Comparison of ENCODE assay signal across 17 cellular contexts in the genomic region with DNA sequence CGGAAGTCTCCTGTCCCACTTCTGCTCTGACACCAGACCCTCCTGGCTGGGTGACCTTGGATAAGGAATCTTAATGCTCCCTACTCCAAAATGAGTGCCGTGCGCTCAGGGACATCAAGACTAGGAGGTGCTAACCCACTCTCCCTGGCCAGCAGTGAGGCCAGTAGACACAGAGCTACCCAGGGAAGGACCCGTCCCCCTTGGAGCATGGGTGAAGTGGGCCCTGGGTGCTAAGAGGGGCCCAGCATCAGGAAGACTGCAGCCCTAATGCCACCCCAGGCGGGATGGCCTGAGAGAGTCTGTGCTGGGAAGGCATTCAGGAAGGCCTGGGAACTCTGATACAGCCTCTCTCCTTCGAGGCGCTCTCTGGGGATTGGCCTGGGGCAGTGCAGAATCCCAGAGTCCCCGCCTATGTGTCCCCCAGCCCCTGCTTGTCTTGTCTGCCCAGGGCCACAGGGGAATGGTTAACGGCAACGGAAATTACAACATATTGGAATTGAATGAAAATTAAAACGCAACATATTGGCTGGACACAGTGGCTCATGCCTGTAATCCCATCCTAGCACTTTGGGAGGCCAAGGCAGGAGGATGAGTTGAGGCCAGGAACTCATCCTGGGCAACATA. TPM values are rescaled to one million over a fixed set of nuclear protein-coding genes. Genes with fewer than 3 reads are reported as not detected.
DNase-seq lines count a peak whose midpoint lies in the region; ATAC-seq and TF ChIP-seq lines count a peak whose summit lies in the region.
"Had no signal": no experiment of that assay in that cellular context is flagged by ENCODE, and none has a peak within 500 bp of the region (broad histone marks: within the 10 kb centered on the region; RNA-seq: fewer than 3 reads in every experiment).

No MANE protein-coding gene starts in this region.

- H3K9me3 Mint-ChIP-seq in chondrocyte (ENCODE audit: low read depth): no peaks in the 10 kb centered on the region

- H3K36me3 ChIP-seq in mucosa of descending colon (ENCODE audit: low read depth) (no peaks in the 10 kb centered on the region), upper lobe of right lung (no peaks in the 10 kb centered on the region), PC-9 (ENCODE audit: low read depth) (no peaks in the 10 kb centered on the region)

- TF ChIP-seq CTCF in chondrocyte (IDR thresholded peaks at IDR 0.05) (no peak), mucosa of descending colon (IDR thresholded peaks at IDR 0.05) (no peak), upper lobe of right lung (IDR thresholded peaks at IDR 0.05) (no peak), PC-9 (conservative IDR thresholded peaks at IDR 0.05) (no peak)

- no peaks in the 10 kb centered on the region for H3K4me1 ChIP-seq in mucosa of descending colon (ENCODE audit: low read depth)
- no peaks in the 10 kb centered on the region for H3K4me1 ChIP-seq in upper lobe of right lung
- H3K4me1 ChIP-seq in PC-9 (replicated peaks; ENCODE audit: insufficient read depth): no peaks in the 10 kb centered on the region
- H3K4me1 ChIP-seq: A549 had no signal

- POLR2A ChIA-PET in PC-9 (lab: Charles Lee; ENCODE audit: unreplicated experiment): no interaction called here

- H3K27ac Mint-ChIP-seq in chondrocyte (ENCODE audit: unreplicated experiment): no peak overlapping the region

- H3K36me3 Mint-ChIP-seq in chondrocyte (ENCODE audit: low read depth): peaks cover 1% of the 10 kb centered on the region

- H3K27me3 Mint-ChIP-seq in chondrocyte (ENCODE audit: low read depth): peaks cover 13% of the 10 kb centered on the region

- no peaks in the 10 kb centered on the region for H3K4me1 Mint-ChIP-seq in chondrocyte (ENCODE audit: low read depth)

- CTCF ChIA-PET in PC-9 (lab: Charles Lee): no interaction called here

- ATAC-seq in left cardiac atrium: no peak
- no peak for ATAC-seq in Right ventricle myocardium superior (ENCODE audit: poor library complexity)
- no peak for ATAC-seq in mucosa of descending colon
- ATAC-seq in upper lobe of right lung: no peak
- ATAC-seq in HG02642 (IDR thresholded peaks at IDR 0.05; ENCODE audit: poor library complexity, unreplicated experiment): no peak
- ATAC-seq: A549, PC-3 had no signal

- H3K9me2 ChIP-seq in PC-9 (ENCODE audit: insufficient read depth): no peaks in the 10 kb centered on the region

- no peaks in the 10 kb centered on the region for H3K79me2 ChIP-seq in PC-9 (ENCODE audit: low read depth)

- no peak overlapping the region for H2AFZ ChIP-seq in PC-9

- H3K27ac ChIP-seq in upper lobe of right lung: no peak overlapping the region
- H3K27ac ChIP-seq in PC-9: no peak overlapping the region
- H3K27ac ChIP-seq: A549, SK-N-MC had no signal

- H3K9me3 ChIP-seq in mucosa of descending colon (no peaks in the 10 kb centered on the region), upper lobe of right lung (no peaks in the 10 kb centered on the region), PC-9 (ENCODE audit: insufficient read depth, low read depth) (no peaks in the 10 kb centered on the region)
- H3K9me3 ChIP-seq: A549 had no signal

- no TSS peak for BruUV-seq in PC-9 (replicated peaks; lab: Mats Ljungman, UMichigan)

- intact Hi-C loops in left cardiac atrium (cut with DNase I) (no loop called here), Right ventricle myocardium superior (cut with DNase I) (no loop called here), mucosa of descending colon (cut with DNase I, micrococcal nuclease) (no loop called here), upper lobe of right lung (cut with DNase I) (no loop called here), PC-9 (cut with micrococcal nuclease; ENCODE audit: unreplicated experiment) (no loop called here)

- H3K27me3 ChIP-seq in upper lobe of right lung (no peaks in the 10 kb centered on the region), PC-9 (ENCODE audit: insufficient read depth, low read depth) (peaks cover 25% of the 10 kb centered on the region)

- H3F3A ChIP-seq in PC-9 (ENCODE audit: insufficient read depth, low read depth): no peaks in the 10 kb centered on the region

- no peaks in the 10 kb centered on the region; the same call in 1 of the 2 replicates for H4K20me1 ChIP-seq in PC-9 (ENCODE audit: insufficient read depth)

- DNase-seq in left cardiac atrium (peak; percentile 10), Right ventricle myocardium superior (no peak), chondrocyte (ENCODE audit: low spot score) (peak; percentile 63), mucosa of descending colon (peak in 2 of 3 donors; percentile 6 to 12), upper lobe of right lung (peak; percentile 37), cerebellar cortex (ENCODE audit: low spot score) (no peak), PC-9 (no peak)
- DNase-seq: KBM-7, MV-4-11, NCI-H1417 treated with DMSO at 0.1 percent for 48 hours, NCI-H2081, NCI-H510A treated with DMSO at 0.1 percent for 48 hours, NCI-H82, PC-3 had no signal

- no peak overlapping the region for H3K4me3 Mint-ChIP-seq in chondrocyte (ENCODE audit: unreplicated experiment)

- H3K4me3 ChIP-seq in mucosa of descending colon: no peak overlapping the region
- H3K4me3 ChIP-seq in upper lobe of right lung: no peak overlapping the region
- no peak overlapping the region for H3K4me3 ChIP-seq in PC-9
- H3K4me3 ChIP-seq: A549, SK-N-MC had no signal

- H3K4me2 ChIP-seq in PC-9: no peak overlapping the region
- H3K4me2 ChIP-seq: A549 had no signal

RNA-seq across cellular contexts. Expression of a gene that starts 29.7 kb away (rescaled TPM):
- total RNA-seq in left cardiac atrium (100 to 1,000 TPM; 307 to 456 TPM), Right ventricle myocardium superior (351 TPM), chondrocyte (27.7 to 40.8 TPM (median 32.9 TPM) in 3 replicates), mucosa of descending colon (100 to 1,000 TPM in 1 of 3 donors, 10 to 100 TPM in 2; 38.0 to 182 (median 66.9) TPM), upper lobe of right lung (172 TPM), PC-9 (2021) (27.2 and 64.7 TPM in 2 replicates)
- total RNA-seq: PC-3 had no signal

RNA-seq across cellular contexts. Expression of a gene that starts 58.1 kb away (rescaled TPM):
- 10 to 100 TPM; 16.0 to 20.3 TPM for total RNA-seq in left cardiac atrium
- 17.5 TPM for total RNA-seq in Right ventricle myocardium superior
- total RNA-seq in chondrocyte: 22.2 to 24.2 TPM (median 23.9 TPM) in 3 replicates
- total RNA-seq in mucosa of descending colon: 10 to 100 TPM; 19.9 to 27.1 (median 24.6) TPM
- total RNA-seq in upper lobe of right lung: 26.6 TPM
- total RNA-seq in PC-9 (2021): 53.4 and 54.9 TPM in 2 replicates

Comparison
In these comparisons a context has a peak if more than half of its experiments do, and no peak if none do; other contexts are left out.
1. DNase-seq: peak in left cardiac atrium (single experiment), chondrocyte (single experiment), mucosa of descending colon (2 of 3) and upper lobe of right lung (single experiment); none in Right ventricle myocardium superior (single experiment), cerebellar cortex (single experiment) and PC-9 (0 of 2).